In the genomic region with DNA sequence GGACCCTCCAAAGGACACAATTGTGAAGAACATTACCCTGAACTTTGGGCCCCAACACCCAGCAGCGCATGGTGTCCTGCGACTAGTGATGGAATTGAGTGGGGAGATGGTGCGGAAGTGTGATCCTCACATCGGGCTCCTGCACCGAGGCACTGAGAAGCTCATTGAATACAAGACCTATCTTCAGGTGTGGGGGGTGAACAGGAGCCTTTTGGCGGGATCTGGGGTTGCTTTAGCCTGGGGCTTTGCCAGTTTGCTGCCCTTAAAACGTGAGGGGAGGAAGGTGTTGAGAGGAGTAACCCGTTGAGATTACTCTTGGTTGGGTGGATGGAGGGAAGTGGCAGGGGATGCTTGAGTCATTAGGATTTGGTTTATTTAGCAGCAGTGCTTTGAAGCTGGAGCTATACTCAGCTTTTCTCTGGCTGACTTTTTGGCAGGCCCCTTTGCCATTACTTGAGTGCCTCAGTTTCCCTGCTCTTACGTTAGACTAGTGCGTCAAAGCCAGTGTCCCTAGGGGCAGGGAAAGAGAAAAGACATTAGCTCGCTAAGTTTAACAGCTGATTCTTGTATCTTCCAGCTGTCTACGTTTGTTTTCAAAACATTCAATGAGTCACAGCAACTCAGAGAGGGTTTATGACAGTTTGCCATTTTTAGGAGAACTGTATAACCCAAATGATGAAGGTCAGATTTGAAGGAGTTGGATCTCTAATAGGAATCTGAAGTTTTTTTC, we compare ENCODE assay signal across 12 cellular contexts. TPM values are rescaled to one million over a fixed set of nuclear protein-coding genes. Genes with fewer than 3 reads are reported as not detected.
DNase-seq lines count a peak whose midpoint lies in the region; ATAC-seq and TF ChIP-seq lines count a peak whose summit lies in the region.
"Had no signal": no experiment of that assay in that cellular context is flagged by ENCODE, and none has a peak within 500 bp of the region (broad histone marks: within the 10 kb centered on the region; RNA-seq: fewer than 3 reads in every experiment).

No MANE protein-coding gene starts in this region.

- H3K36me3 Mint-ChIP-seq in activated naive CD8-positive, alpha-beta T cell treated with anti-CD3 and anti-CD28 coated beads for 36 hours: peaks cover 37% of the 10 kb centered on the region
- H3K36me3 Mint-ChIP-seq in neural crest cell (ENCODE audit: low read depth): peaks cover 21% of the 10 kb centered on the region

- TF ChIP-seq CTCF in fibroblast of villous mesenchyme (IDR thresholded peaks at IDR 0.05; ENCODE audit: insufficient read depth, low read depth, low read length): no peak
- no peak for TF ChIP-seq CTCF in neural crest cell (conservative IDR thresholded peaks at IDR 0.05)

- H3K27me3 ChIP-seq in ACC112 (ENCODE audit: insufficient read depth, low read length): no peaks in the 10 kb centered on the region

- H3K4me3 ChIP-seq in ACC112 (ENCODE audit: low read depth, low read length): no peak overlapping the region
- H3K4me3 ChIP-seq in fibroblast of villous mesenchyme (ENCODE audit: low read depth, low read length): peak overlapping the region; percentile 19

- H3K27ac ChIP-seq in ACC112 (ENCODE audit: low read depth, low read length): peak overlapping the region; percentile 84

- peaks cover 36% of the 10 kb centered on the region for H3K79me2 ChIP-seq in ACC112 (ENCODE audit: control insufficient read depth, insufficient read depth, low read length, unreplicated experiment)

- H3K4me3 Mint-ChIP-seq in activated naive CD8-positive, alpha-beta T cell treated with anti-CD3 and anti-CD28 coated beads for 36 hours: no peak overlapping the region
- H3K4me3 Mint-ChIP-seq in neural crest cell: peak overlapping the region; percentile 21
- H3K4me3 Mint-ChIP-seq: B cell had no signal

- peak overlapping the region; percentile 66 for H3K27ac Mint-ChIP-seq in activated naive CD8-positive, alpha-beta T cell treated with anti-CD3 and anti-CD28 coated beads for 36 hours
- no peak overlapping the region for H3K27ac Mint-ChIP-seq in neural crest cell (ENCODE audit: unreplicated experiment)
- H3K27ac Mint-ChIP-seq: B cell had no signal

- H3K4me1 Mint-ChIP-seq in activated naive CD8-positive, alpha-beta T cell treated with anti-CD3 and anti-CD28 coated beads for 36 hours: peaks cover 44% of the 10 kb centered on the region
- peaks cover 34% of the 10 kb centered on the region for H3K4me1 Mint-ChIP-seq in neural crest cell

- H2AFZ ChIP-seq in ACC112 (ENCODE audit: low read length, unreplicated experiment): no peak overlapping the region

- ATAC-seq in HG03280 (IDR thresholded peaks at IDR 0.05; ENCODE audit: unreplicated experiment): no peak
- no peak for ATAC-seq in GM21390 (IDR thresholded peaks at IDR 0.05; ENCODE audit: unreplicated experiment)

- no peaks in the 10 kb centered on the region for H3K9me3 Mint-ChIP-seq in activated naive CD8-positive, alpha-beta T cell treated with anti-CD3 and anti-CD28 coated beads for 36 hours
- H3K9me3 Mint-ChIP-seq in neural crest cell: no peaks in the 10 kb centered on the region

- peaks cover 34% of the 10 kb centered on the region for H3K4me1 ChIP-seq in ACC112 (ENCODE audit: control insufficient read depth, insufficient read depth, low read length, unreplicated experiment)

- peaks cover 22% of the 10 kb centered on the region for H3K36me3 ChIP-seq in ACC112 (ENCODE audit: insufficient read depth, low read length)

- DNase-seq in activated naive CD8-positive, alpha-beta T cell treated with anti-CD3 and anti-CD28 coated beads for 36 hours: no peak
- DNase-seq in fibroblast of villous mesenchyme (ENCODE audit: low read depth) (peak; percentile 94), neural crest cell (ENCODE audit: low read depth, low spot score) (no peak), NK-92 (lab: John Stamatoyannopoulos, UW; ENCODE audit: unreplicated experiment) (no peak), AML-193 (lab: John Stamatoyannopoulos, UW) (no peak)
- DNase-seq: activated gamma-delta T cell treated with Interleukin-2 at 50 U/mL for 16 hours, KG1, NCI-H187 had no signal

- no peaks in the 10 kb centered on the region for H3K27me3 Mint-ChIP-seq in activated naive CD8-positive, alpha-beta T cell treated with anti-CD3 and anti-CD28 coated beads for 36 hours
- no peaks in the 10 kb centered on the region for H3K27me3 Mint-ChIP-seq in neural crest cell (ENCODE audit: low read depth)
- H3K27me3 Mint-ChIP-seq: B cell had no signal

RNA-seq across cellular contexts. Expression of gene NDUFS2, which starts 4.4 kb away (rescaled TPM):
- total RNA-seq in activated naive CD8-positive, alpha-beta T cell treated with anti-CD3 and anti-CD28 coated beads for 36 hours: 10 to 100 TPM; 87.7 to 95.8 TPM
- total RNA-seq in fibroblast of villous mesenchyme (105 and 117 TPM in 2 replicates), neural crest cell (106 and 108 TPM in 2 replicates)

RNA-seq across cellular contexts. Expression of gene ADAMTS4, which starts 7.7 kb away (rescaled TPM):
- 1 to 10 TPM; 2.5 to 3.8 TPM for total RNA-seq in activated naive CD8-positive, alpha-beta T cell treated with anti-CD3 and anti-CD28 coated beads for 36 hours
- total RNA-seq in fibroblast of villous mesenchyme: 6.8 and 8.2 TPM in 2 replicates
- 4.6 and 4.8 TPM in 2 replicates for total RNA-seq in neural crest cell
- total RNA-seq: B cell had no signal

RNA-seq across cellular contexts. Expression of gene FCER1G, which starts 8.5 kb away (rescaled TPM):
- total RNA-seq in activated naive CD8-positive, alpha-beta T cell treated with anti-CD3 and anti-CD28 coated beads for 36 hours: 1 to 10 TPM; 1.2 to 3.0 TPM
- 0.43 TPM in 1 of 2 replicates, not detected in the other for total RNA-seq in fibroblast of villous mesenchyme
- total RNA-seq in neural crest cell: 0.93 and 1.6 TPM in 2 replicates

RNA-seq across cellular contexts. Expression of gene APOA2, which starts 16.9 kb away (rescaled TPM):
- not detected for total RNA-seq in activated naive CD8-positive, alpha-beta T cell treated with anti-CD3 and anti-CD28 coated beads for 36 hours
- total RNA-seq in fibroblast of villous mesenchyme (not detected in 2 replicates), neural crest cell (not detected in 2 replicates)
- total RNA-seq: B cell had no signal

RNA-seq across cellular contexts. Expression of gene TOMM40L, which starts 19.3 kb away (rescaled TPM):
- total RNA-seq in activated naive CD8-positive, alpha-beta T cell treated with anti-CD3 and anti-CD28 coated beads for 36 hours: 10 to 100 TPM; 26.3 to 26.4 TPM
- total RNA-seq in fibroblast of villous mesenchyme (10.0 and 13.4 TPM in 2 replicates), neural crest cell (17.2 and 17.9 TPM in 2 replicates)
